In the genomic region with DNA sequence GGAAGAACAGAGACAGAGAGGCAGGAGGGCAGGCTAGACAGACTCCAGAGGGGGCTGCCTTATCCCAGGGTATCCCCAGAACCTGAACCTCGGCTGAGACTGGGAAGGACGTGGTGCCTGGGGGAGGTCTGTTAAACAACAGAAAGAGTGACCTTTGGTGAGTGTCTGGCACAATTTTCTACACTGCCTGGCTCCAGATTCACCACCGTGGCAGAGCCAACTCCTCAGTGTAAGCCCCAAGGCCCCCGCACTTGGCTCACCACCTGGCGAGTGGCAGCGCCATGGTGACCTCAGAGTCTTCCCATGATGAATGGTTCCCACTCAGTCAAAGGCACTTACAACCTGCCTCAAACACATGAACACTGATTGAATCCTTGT, we compare ENCODE assay signal across 18 cellular contexts. TPM values are rescaled to one million over a fixed set of nuclear protein-coding genes. Genes with fewer than 3 reads are reported as not detected.
"Had no signal": no experiment of that assay in that cellular context is flagged by ENCODE, and none has a peak within 500 bp of the region (broad histone marks: within the 10 kb centered on the region; RNA-seq: fewer than 3 reads in every experiment).

No MANE protein-coding gene starts in this region.

- H3K27ac Mint-ChIP-seq: activated B cell treated with CpG ODN at 0.5 μM for 24 hours; activated CD8-positive, alpha-beta T cell treated with anti-CD3 and anti-CD28 coated beads for 36 hours; activated naive CD4-positive, alpha-beta T cell treated with anti-CD3 and anti-CD28 coated beads for 36 hours; activated naive CD8-positive, alpha-beta T cell treated with anti-CD3 and anti-CD28 coated beads, Interleukin-2, amount 50 U/mL, for 24 hours; mesothelial cell of epicardium; naive B cell; stimulated activated naive CD8-positive, alpha-beta T cell treated with anti-CD3 and anti-CD28 coated beads, Interleukin-15, Interleukin-2, amounts not matched to agents 100 ng/mL and 50 ng/mL, for 24 hours had no signal

- DNase-seq: activated B cell treated with CpG ODN at 0.5 μM for 24 hours; activated CD4-positive, alpha-beta T cell treated with anti-CD3 and anti-CD28 coated beads for 48 hours; activated CD8-positive, alpha-beta T cell treated with anti-CD3 and anti-CD28 coated beads for 36 hours; activated naive CD4-positive, alpha-beta T cell treated with anti-CD3 and anti-CD28 coated beads for 36 hours; activated naive CD8-positive, alpha-beta T cell treated with anti-CD3 and anti-CD28 coated beads, Interleukin-2, amount 50 U/mL, for 24 hours; foreskin melanocyte; naive B cell; SW 1271 had no signal

- H3K36me3 Mint-ChIP-seq: mesothelial cell of epicardium, naive B cell had no signal

- H3K4me1 Mint-ChIP-seq: activated B cell treated with CpG ODN at 0.5 μM for 24 hours; activated naive CD8-positive, alpha-beta T cell treated with anti-CD3 and anti-CD28 coated beads, Interleukin-2, amount 50 U/mL, for 24 hours; naive B cell had no signal

- H3K4me3 Mint-ChIP-seq: activated B cell treated with CpG ODN at 0.5 μM for 24 hours; activated CD8-positive, alpha-beta T cell treated with anti-CD3 and anti-CD28 coated beads for 36 hours; activated naive CD4-positive, alpha-beta T cell treated with anti-CD3 and anti-CD28 coated beads for 36 hours; activated naive CD8-positive, alpha-beta T cell treated with anti-CD3 and anti-CD28 coated beads, Interleukin-2, amount 50 U/mL, for 24 hours; mesothelial cell of epicardium; naive B cell; stimulated activated naive CD8-positive, alpha-beta T cell treated with anti-CD3 and anti-CD28 coated beads, Interleukin-15, Interleukin-2, amounts not matched to agents 100 ng/mL and 50 ng/mL, for 24 hours had no signal

- H3K27me3 Mint-ChIP-seq: activated CD8-positive, alpha-beta T cell treated with anti-CD3 and anti-CD28 coated beads for 36 hours; activated naive CD8-positive, alpha-beta T cell treated with anti-CD3 and anti-CD28 coated beads, Interleukin-2, amount 50 U/mL, for 24 hours; stimulated activated naive CD8-positive, alpha-beta T cell treated with anti-CD3 and anti-CD28 coated beads, Interleukin-15, Interleukin-2, amounts not matched to agents 100 ng/mL and 50 ng/mL, for 24 hours had no signal

- H3K9me3 Mint-ChIP-seq: activated B cell treated with CpG ODN at 0.5 μM for 24 hours; activated CD8-positive, alpha-beta T cell treated with anti-CD3 and anti-CD28 coated beads for 36 hours; activated naive CD4-positive, alpha-beta T cell treated with anti-CD3 and anti-CD28 coated beads for 36 hours; activated naive CD8-positive, alpha-beta T cell treated with anti-CD3 and anti-CD28 coated beads, Interleukin-2, amount 50 U/mL, for 24 hours; mesothelial cell of epicardium; naive B cell; stimulated activated naive CD8-positive, alpha-beta T cell treated with anti-CD3 and anti-CD28 coated beads, Interleukin-15, Interleukin-2, amounts not matched to agents 100 ng/mL and 50 ng/mL, for 24 hours had no signal

- ATAC-seq: activated CD8-positive, alpha-beta T cell treated with anti-CD3 and anti-CD28 coated beads for 36 hours; activated naive CD8-positive, alpha-beta T cell treated with anti-CD3 and anti-CD28 coated beads, Interleukin-2, amount 50 U/mL, for 24 hours had no signal

RNA-seq across cellular contexts. Expression of a gene that starts 6.5 kb away (rescaled TPM):
- total RNA-seq: activated B cell treated with CpG ODN at 0.5 μM for 24 hours; activated CD8-positive, alpha-beta T cell treated with anti-CD3 and anti-CD28 coated beads for 36 hours; activated naive CD4-positive, alpha-beta T cell treated with anti-CD3 and anti-CD28 coated beads for 36 hours; ascending aorta; bronchial epithelial cell; chondrocyte; dermis microvascular lymphatic vessel endothelial cell; fibroblast of lung; renal cortical epithelial cell; suprapubic skin; T-helper 2 cell treated with Interferon-gamma antibody and Interleukin-4, amounts not matched to agents 100 ng/mL and 5 ng/mL, for 36 hours had no signal
- polyA plus RNA-seq: fibroblast of lung had no signal
